12 cellular contexts compared by ENCODE assay signal in genomic region chr10:125062244-125063208, GRCh38.
DNase-seq lines count a peak whose midpoint lies in the region; ATAC-seq and TF ChIP-seq lines count a peak whose summit lies in the region.
"Had no signal": no experiment of that assay in that cellular context is flagged by ENCODE, and none has a peak within 500 bp of the region (broad histone marks: within the 10 kb centered on the region; RNA-seq: fewer than 3 reads in every experiment).

No MANE protein-coding gene starts in this region.

- ATAC-seq in central memory CD8-positive, alpha-beta T cell (replicated peaks; ENCODE audit: extremely low read depth, poor library complexity, severe bottlenecking) = no peak
- no peak for ATAC-seq in HG02678 (IDR thresholded peaks at IDR 0.05; ENCODE audit: unreplicated experiment)
- ATAC-seq: T-helper 17 cell had no signal

- H3K79me2 ChIP-seq in Karpas-422 (ENCODE audit: low read length) = no peaks in the 10 kb centered on the region

- TF ChIP-seq EP300 in stomach (IDR thresholded peaks at IDR 0.05) = no peak

- peaks cover 2% of the 10 kb centered on the region for H3K36me3 Mint-ChIP-seq in central memory CD8-positive, alpha-beta T cell (ENCODE audit: insufficient read depth)

- H3K36me3 ChIP-seq in Karpas-422 (ENCODE audit: insufficient read depth, low read length) (no peaks in the 10 kb centered on the region), stomach (peaks cover 0 to 8% (median 4%) of the 10 kb centered on the region in 4 donors)

- TF ChIP-seq POLR2A in stomach (IDR thresholded peaks at IDR 0.05) = no peak

- WGBS in stomach, 5 donors = 71 to 84% (median 80%) methylated on average over 26 of the region's 26 CpGs

- H2AFZ ChIP-seq in Karpas-422 (ENCODE audit: low read length) = no peak overlapping the region

- H3K9me3 Mint-ChIP-seq in central memory CD8-positive, alpha-beta T cell = no peaks in the 10 kb centered on the region

- no peak for TF ChIP-seq CTCF in stomach (IDR thresholded peaks at IDR 0.05)

- intact Hi-C loops in stomach (cut with DNase I; ENCODE audit: low total_unique reads) = no loop called here

- H3K27ac ChIP-seq in Karpas-422 (ENCODE audit: low read length) (no peak overlapping the region), layer of hippocampus (ENCODE audit: low read depth, low read length) (peak overlapping the region; percentile 71), stomach (peak overlapping the region in 4 of 5 donors; percentile 71 to 93 (median 84))

- H3K4me3 Mint-ChIP-seq in central memory CD8-positive, alpha-beta T cell = no peak overlapping the region
- H3K4me3 Mint-ChIP-seq: T-helper 17 cell had no signal

- peak overlapping the region; percentile 80 for H3K27ac Mint-ChIP-seq in central memory CD8-positive, alpha-beta T cell (ENCODE audit: low read depth)

- peak overlapping the region; percentile 63 for H3K4me2 ChIP-seq in Karpas-422 (ENCODE audit: low read depth, low read length, poor library complexity, severe bottlenecking)

- no peaks in the 10 kb centered on the region for H3K9me2 ChIP-seq in Karpas-422 (replicated peaks; ENCODE audit: insufficient read depth, low read length)

- 0 out of 2 replicates have a peak overlapping the region, but pooled peaks have one; percentile 33 for H3K9ac ChIP-seq in Karpas-422 (ENCODE audit: low read length)

- DNase-seq in Karpas-422 = no peak
- no peak for DNase-seq in central memory CD8-positive, alpha-beta T cell (ENCODE audit: low spot score in 2 of 2)
- no peak for DNase-seq in stomach
- no peak for DNase-seq in RKO (ENCODE audit: low spot score)
- DNase-seq in middle frontal gyrus (ENCODE audit: extremely low spot score, low spot score) = no peak
- no peak for DNase-seq in NCI-H2171 treated with DMSO at 0.1 percent for 48 hours (lab: John Stamatoyannopoulos, UW)
- DNase-seq: NCI-H2227 treated with DMSO at 0.1 percent for 48 hours; small intestine; stimulated activated naive CD4-positive, alpha-beta T cell; T-helper 17 cell had no signal

- peaks cover 32% of the 10 kb centered on the region for H3K4me1 Mint-ChIP-seq in central memory CD8-positive, alpha-beta T cell

- H3K4me1 ChIP-seq in Karpas-422 (ENCODE audit: low read length) (peaks cover 47% of the 10 kb centered on the region), stomach (peaks cover 75 to 95% (median 85%) of the 10 kb centered on the region in 4 donors)

- no peaks in the 10 kb centered on the region for H3K27me3 ChIP-seq in Karpas-422 (ENCODE audit: low read length)
- H3K27me3 ChIP-seq in layer of hippocampus (ENCODE audit: control insufficient read depth, insufficient read depth, low read length) = no peaks in the 10 kb centered on the region
- no peaks in the 10 kb centered on the region for H3K27me3 ChIP-seq in stomach

- H3K9me3 ChIP-seq in Karpas-422 (ENCODE audit: low read length) (no peaks in the 10 kb centered on the region), stomach (no peaks in the 10 kb centered on the region)

- H3K4me3 ChIP-seq in Karpas-422 (ENCODE audit: low read length) (peak overlapping the region; percentile 40; the same call in 1 of the 2 replicates), stomach (no peak overlapping the region)

- H3K27me3 Mint-ChIP-seq in central memory CD8-positive, alpha-beta T cell = peaks cover 10% of the 10 kb centered on the region

- H4K20me1 ChIP-seq in Karpas-422 (ENCODE audit: insufficient read depth, low read depth, low read length) = no peaks in the 10 kb centered on the region; the same call in 1 of the 2 replicates
